Comparison of ENCODE assay signal across 15 cellular contexts in genomic region chr4:176959980-176960379, GRCh38.
DNase-seq lines count a peak whose midpoint lies in the region; ATAC-seq, FAIRE-seq and TF ChIP-seq lines count a peak whose summit lies in the region.
"Had no signal": no experiment of that assay in that cellular context is flagged by ENCODE, and none has a peak within 500 bp of the region (broad histone marks: within the 10 kb centered on the region; RNA-seq: fewer than 3 reads in every experiment).

No MANE protein-coding gene starts in this region.

- no peaks in the 10 kb centered on the region for H3K9me1 ChIP-seq in IMR-90 (ENCODE audit: insufficient read depth, low read length)

- H3K14ac ChIP-seq in IMR-90 (replicated peaks; ENCODE audit: low read depth, low read length) (0 out of 2 replicates have a peak overlapping the region, but pooled peaks have one; percentile 21), H1 (ENCODE audit: insufficient read length) (no peak overlapping the region)

- no peaks in the 10 kb centered on the region for H3K79me2 ChIP-seq in PC-3 (ENCODE audit: low read length)
- H3K79me2 ChIP-seq in H1 (ENCODE audit: control insufficient read depth in 1 of 2, insufficient read depth in 2 of 2, low read length in 2 of 2), result no peaks in the 10 kb centered on the region

- H3K18ac ChIP-seq in IMR-90 (ENCODE audit: low read depth, low read length) (no peak overlapping the region), H1 (ENCODE audit: extremely low read depth, low read length) (no peak overlapping the region)

- no peaks in the 10 kb centered on the region for H3K27me3 Mint-ChIP-seq in Calu3 (ENCODE audit: unreplicated experiment)
- H3K27me3 Mint-ChIP-seq: B cell; CD4-positive, alpha-beta T cell had no signal

- dilution Hi-C loops in IMR-90 (cut with HindIII; ENCODE audit: low sequenced_read_pairs, unreplicated experiment), result no loop called here

- H3K27ac ChIP-seq in IMR-90 (ENCODE audit: insufficient read depth, low read length) (no peak overlapping the region), PC-3 (ENCODE audit: low read length) (no peak overlapping the region), H1 (ENCODE audit: low read depth, low read length) (no peak overlapping the region)

- H3K27ac Mint-ChIP-seq in Calu3 (ENCODE audit: unreplicated experiment), result no peak overlapping the region
- H3K27ac Mint-ChIP-seq: B cell; CD4-positive, alpha-beta T cell; H9 had no signal

- no peak overlapping the region for H3K4me2 ChIP-seq in IMR-90 (ENCODE audit: low read depth, low read length)
- H3K4me2 ChIP-seq in PC-3 (ENCODE audit: low read length), result no peak overlapping the region
- H3K4me2 ChIP-seq in H1 (ENCODE audit: insufficient read depth in 1 of 2, low read depth in 2 of 2, low read length in 2 of 2), result no peak overlapping the region

- H3K27me3 ChIP-seq in IMR-90 (ENCODE audit: control insufficient read depth, insufficient read depth, low read length) (no peaks in the 10 kb centered on the region), PC-3 (ENCODE audit: low read length) (no peaks in the 10 kb centered on the region), H1 (replicated peaks in 1 of 4; ENCODE audit: control insufficient read depth in 3 of 4, extremely low read depth in 1 of 4, insufficient read depth in 3 of 4, low read length in 3 of 4) (no peaks in the 10 kb centered on the region)

- no peaks in the 10 kb centered on the region for H3K4me1 ChIP-seq in IMR-90 (ENCODE audit: control insufficient read depth, insufficient read depth, low read length)
- H3K4me1 ChIP-seq in PC-3 (ENCODE audit: insufficient read depth, low read length), result no peaks in the 10 kb centered on the region; the same call in 1 of the 2 replicates
- H3K4me1 ChIP-seq in H1 (replicated peaks in 1 of 4; ENCODE audit: control insufficient read depth in 3 of 4, insufficient read depth in 4 of 4, low read length in 3 of 4), result no peaks in the 10 kb centered on the region

- ATAC-seq in IMR-90 (ENCODE audit: low read depth), result no peak
- no peak for ATAC-seq in PC-3
- no peak for ATAC-seq in GM18907 (IDR thresholded peaks at IDR 0.05; ENCODE audit: unreplicated experiment)

- CTCF ChIA-PET in IMR-90 (lab: Yijun Ruan, JAX), result no interaction called here
- CTCF ChIA-PET in PC-3 (lab: Charles Lee), result no interaction called here
- CTCF ChIA-PET in H1 (lab: Charles Lee; ENCODE audit: partially characterized antibody), result interaction anchor here (0.7 to 0.8 kb wide), 2 partner anchors 12 to 87 kb away, joined by 3 read pairs; no protein-coding TSS in a partner anchor
- CTCF ChIA-PET in Calu3 (lab: Charles Lee), result no interaction called here

- TF ChIP-seq POLR2A in IMR-90 (IDR thresholded peaks at IDR 0.05; ENCODE audit: low read depth, low read length) (no peak), H1 (IDR thresholded peaks at IDR 0.05; ENCODE audit: control extremely low read depth in 1 of 2, low read depth in 2 of 2, low read length in 2 of 2) (no peak)

- no peaks in the 10 kb centered on the region for H3K23me2 ChIP-seq in H1 (ENCODE audit: low read depth, low read length)

- no peak for TF ChIP-seq EP300 in H1 (IDR thresholded peaks at IDR 0.05; ENCODE audit: borderline replicate concordance in 1 of 2, low read depth in 2 of 2, low read length in 2 of 2)

- no peak for FAIRE-seq in H1 (lab: Jason Lieb, UNC)
- FAIRE-seq: G401.6 had no signal

- H3K36me3 Mint-ChIP-seq in Calu3 (ENCODE audit: insufficient read depth, unreplicated experiment), result no peaks in the 10 kb centered on the region

- TF ChIP-seq RAD21 in IMR-90 (IDR thresholded peaks at IDR 0.05; ENCODE audit: low read length) (no peak), H1 (IDR thresholded peaks at IDR 0.05 in 1 of 2, conservative IDR thresholded peaks at IDR 0.05 in 1 of 2; ENCODE audit: low read depth in 2 of 2, low read length in 2 of 2) (no peak)

- H3K9me3 ChIP-seq in IMR-90 (ENCODE audit: control insufficient read depth, insufficient read depth, low read length) (peaks cover 6% of the 10 kb centered on the region), PC-3 (ENCODE audit: low read length) (no peaks in the 10 kb centered on the region), H1 (ENCODE audit: insufficient read depth in 2 of 2, low read depth in 1 of 2, low read length in 1 of 2) (peaks cover 7 to 8% of the 10 kb centered on the region in 2 experiments)

- no TSS peak for BruUV-seq in IMR-90 (replicated peaks; lab: Mats Ljungman, UMichigan)
- no TSS peak for BruUV-seq in PC-3 (replicated peaks; lab: Mats Ljungman, UMichigan)
- BruUV-seq in Calu3 (replicated peaks; lab: Mats Ljungman, UMichigan), result no TSS peak

- H3K56ac ChIP-seq in IMR-90 (ENCODE audit: extremely low read depth, insufficient read depth, low read length) (no peak overlapping the region), H1 (replicated peaks; ENCODE audit: insufficient read length, low read depth, low read length) (no peak overlapping the region)

- no peak overlapping the region for H2BK12ac ChIP-seq in H1 (ENCODE audit: low read depth, low read length)

- H2BK20ac ChIP-seq in IMR-90 (ENCODE audit: low read depth, low read length) (no peak overlapping the region), H1 (ENCODE audit: low read length) (no peak overlapping the region)

- H3K4ac ChIP-seq in IMR-90 (ENCODE audit: low read depth, low read length) (no peak overlapping the region), H1 (replicated peaks; ENCODE audit: insufficient read length, low read depth, low read length) (no peak overlapping the region)

- H3K4me3 Mint-ChIP-seq in Calu3 (ENCODE audit: low read depth, unreplicated experiment), result no peak overlapping the region
- H3K4me3 Mint-ChIP-seq: B cell; CD4-positive, alpha-beta T cell; H9 had no signal

- H2BK15ac ChIP-seq in IMR-90 (ENCODE audit: low read depth, low read length) (no peak overlapping the region), H1 (ENCODE audit: low read length) (no peak overlapping the region)

- in situ Hi-C loops in IMR-90 (cut with MboI; ENCODE audit: low sequenced_read_pairs), result no loop called here

- intact Hi-C loops in IMR-90 (cut with micrococcal nuclease) (no loop called here), PC-3 (cut with micrococcal nuclease) (no loop called here), Calu3 (cut with micrococcal nuclease; ENCODE audit: unreplicated experiment) (loop anchor here (5.0 to 10.0 kb wide), 2 partner anchors 173 to 585 kb away; no protein-coding TSS in a partner anchor)

- TF ChIP-seq CTCF in GM12865 (IDR thresholded peaks at IDR 0.05; ENCODE audit: insufficient read depth, low read depth, low read length, missing control alignments) (no peak), IMR-90 (conservative IDR thresholded peaks at IDR 0.05; ENCODE audit: low read depth, low read length) (no peak), PC-3 (conservative IDR thresholded peaks at IDR 0.05; ENCODE audit: low read depth, low read length) (no peak), H1 (IDR thresholded peaks at IDR 0.05; ENCODE audit: control extremely low read depth in 1 of 3, insufficient read depth in 1 of 3, low read depth in 1 of 3, low read length in 3 of 3) (no peak), Calu3 (IDR thresholded peaks at IDR 0.05; ENCODE audit: unreplicated experiment) (no peak)

- no peak overlapping the region for H2BK120ac ChIP-seq in IMR-90 (ENCODE audit: low read depth, low read length)
- no peak overlapping the region for H2BK120ac ChIP-seq in H1 (replicated peaks; ENCODE audit: low read depth, low read length)

- H4K91ac ChIP-seq in IMR-90 (ENCODE audit: insufficient read depth, low read depth, low read length) (no peak overlapping the region), H1 (replicated peaks; ENCODE audit: insufficient read length, low read length) (no peak overlapping the region)

- 0 out of 2 replicates have a peak overlapping the region, but pooled peaks have one; percentile 28 for H2AK5ac ChIP-seq in IMR-90 (ENCODE audit: low read depth, low read length)
- H2AK5ac ChIP-seq in H1 (ENCODE audit: low read depth, low read length), result no peak overlapping the region

- H4K8ac ChIP-seq in IMR-90 (ENCODE audit: low read depth in 2 of 2, low read length in 2 of 2) (no peak overlapping the region), H1 (ENCODE audit: extremely low read depth, insufficient read depth, low read length) (no peak overlapping the region)

- H3K9me3 Mint-ChIP-seq in Calu3 (ENCODE audit: low read depth, unreplicated experiment), result no peaks in the 10 kb centered on the region

- H3F3A ChIP-seq in PC-3 (ENCODE audit: low read length, unreplicated experiment), result no peaks in the 10 kb centered on the region

- DNase-seq in GM12865 (ENCODE audit: low read depth) (peak; percentile 12), IMR-90 (no peak), PC-3 (no peak), H1 (ENCODE audit: low read depth in 1 of 2, low spot score in 2 of 2) (no peak), Calu3 (no peak), NCI-H446 (lab: John Stamatoyannopoulos, UW) (no peak), RKO (ENCODE audit: low spot score) (no peak)
- DNase-seq: ACHN; C1 segment of cervical spinal cord; CD4-positive, alpha-beta T cell; DMS79; H9 had no signal

- H2AFZ ChIP-seq in IMR-90 (replicated peaks; ENCODE audit: low read length, poor library complexity) (no peak overlapping the region), PC-3 (ENCODE audit: low read length) (0 out of 2 replicates have a peak overlapping the region, but pooled peaks have one; percentile 50), H1 (ENCODE audit: low read length) (peak overlapping the region; percentile 93; the same call in 1 of the 2 replicates)

- H2BK5ac ChIP-seq in IMR-90 (ENCODE audit: low read depth, low read length, poor library complexity, severe bottlenecking), result no peak overlapping the region
- H2BK5ac ChIP-seq in H1 (ENCODE audit: low read depth, low read length), result no peak overlapping the region

- POLR2A ChIA-PET in IMR-90 (lab: Charles Lee; ENCODE audit: unreplicated experiment), result no interaction called here
- POLR2A ChIA-PET in PC-3 (lab: Charles Lee; ENCODE audit: unreplicated experiment), result no interaction called here
- POLR2A ChIA-PET in H1 (lab: Charles Lee; ENCODE audit: partially characterized antibody), result no interaction called here

- H3K9ac ChIP-seq in IMR-90 (ENCODE audit: low read depth, low read length), result no peak overlapping the region
- H3K9ac ChIP-seq in PC-3 (ENCODE audit: low read length), result no peak overlapping the region
- H3K9ac ChIP-seq in H1 (replicated peaks in 1 of 4; ENCODE audit: extremely low read depth in 1 of 4, low read depth in 3 of 4, low read length in 3 of 4), result no peak overlapping the region

- H3K4me3 ChIP-seq in GM12865 (ENCODE audit: low read depth, low read length) (no peak overlapping the region), IMR-90 (ENCODE audit: insufficient read depth, low read depth, low read length) (no peak overlapping the region), PC-3 (ENCODE audit: low read length) (no peak overlapping the region), H1 (ENCODE audit: extremely low read depth in 1 of 4, insufficient read depth in 2 of 4, low read depth in 3 of 4, low read length in 4 of 4) (no peak overlapping the region)

- H3K36me3 ChIP-seq in IMR-90 (ENCODE audit: control insufficient read depth, insufficient read depth, low read length) (no peaks in the 10 kb centered on the region), PC-3 (ENCODE audit: low read depth, low read length) (no peaks in the 10 kb centered on the region; the same call in 1 of the 2 replicates), H1 (ENCODE audit: control insufficient read depth in 2 of 4, insufficient read depth in 4 of 4, low read length in 3 of 4) (no peaks in the 10 kb centered on the region)

- no peaks in the 10 kb centered on the region for H3K4me1 Mint-ChIP-seq in Calu3 (ENCODE audit: low read depth, unreplicated experiment)
- H3K4me1 Mint-ChIP-seq: B cell had no signal

- 80% methylated on average over 1 of the region's 5 CpGs; no CpG with 5 or more reads in 1 of the 2 experiments for WGBS in IMR-90 (ENCODE audit: extremely low coverage in 2 of 2, insufficient read length in 1 of 2), 2 experiments
- WGBS in H1 (ENCODE audit: extremely low coverage in 1 of 2, insufficient coverage in 1 of 2, insufficient read length in 1 of 2, insufficient replicate concordance in 2 of 2, low coverage in 1 of 2, low lambda C conversion rate in 2 of 2, missing lambda C conversion rate in 1 of 2), 2 experiments, result 95% methylated on average over 5 of the region's 5 CpGs; no CpG with 5 or more reads in 1 of the 2 experiments

- no peaks in the 10 kb centered on the region for H3K9me2 ChIP-seq in PC-3 (replicated peaks; ENCODE audit: low read length)

- no peaks in the 10 kb centered on the region for H4K20me1 ChIP-seq in IMR-90 (ENCODE audit: insufficient read depth, low read length)
- H4K20me1 ChIP-seq in PC-3 (ENCODE audit: low read length), result no peaks in the 10 kb centered on the region
- H4K20me1 ChIP-seq in H1 (replicated peaks in 1 of 2; ENCODE audit: control insufficient read depth in 1 of 2, insufficient read depth in 2 of 2, low read length in 2 of 2), result no peaks in the 10 kb centered on the region

- no peak overlapping the region for H3K23ac ChIP-seq in IMR-90 (ENCODE audit: low read depth, low read length)
- H3K23ac ChIP-seq in H1 (ENCODE audit: insufficient read length), result no peak overlapping the region

- no peaks in the 10 kb centered on the region for H3K79me1 ChIP-seq in IMR-90 (ENCODE audit: low read depth in 1 of 2, low read length in 2 of 2)
- no peaks in the 10 kb centered on the region for H3K79me1 ChIP-seq in H1 (ENCODE audit: low read depth, low read length)

- H2AK9ac ChIP-seq in IMR-90 (replicated peaks; ENCODE audit: low read depth, low read length, poor library complexity), result no peak overlapping the region

- H4K5ac ChIP-seq in IMR-90 (ENCODE audit: low read depth, low read length), result no peak overlapping the region
- H4K5ac ChIP-seq in H1 (ENCODE audit: insufficient read length, low read depth, low read length), result no peak overlapping the region
